Comparison of ENCODE assay signal across 8 cellular contexts in genomic region chr6:108114861-108115597, GRCh38. TPM values are rescaled to one million over a fixed set of nuclear protein-coding genes. Genes with fewer than 3 reads are reported as not detected.
A peak's percentile ranks its signal among the peaks of the same experiment; 100 is the strongest.
DNase-seq lines count a peak whose midpoint lies in the region; ATAC-seq and TF ChIP-seq lines count a peak whose summit lies in the region.

No MANE protein-coding gene starts in this region.

- DNase-seq in activated CD8-positive, alpha-beta T cell treated with anti-CD3 and anti-CD28 coated beads, Interleukin-2, amount 10 ng/mL, durations not matched to agents 7 days and 5 days: peak; percentile 42
- DNase-seq in fibroblast of pulmonary artery (ENCODE audit: low read depth) (peak; percentile 82), neural crest cell (ENCODE audit: low read depth, low spot score) (peak; percentile 57), NCI-H2196 (lab: John Stamatoyannopoulos, UW; ENCODE audit: unreplicated experiment) (no peak), NK-92 (lab: John Stamatoyannopoulos, UW; ENCODE audit: unreplicated experiment) (no peak)

- H4K20me1 ChIP-seq in BLaER1: peaks cover 66% of the 10 kb centered on the region

- H3K4me3 ChIP-seq in BLaER1 (peak overlapping the region; percentile 38; the same call in 1 of the 2 replicates), fibroblast of pulmonary artery (replicated peaks; ENCODE audit: low read depth, low read length) (peak overlapping the region; percentile 52)

- no peaks in the 10 kb centered on the region for H3K36me3 ChIP-seq in BLaER1

- H3K4me2 ChIP-seq in BLaER1: peak overlapping the region; percentile 28

- POLR2A ChIA-PET in activated CD8-positive, alpha-beta T cell treated with anti-CD3 and anti-CD28 coated beads, Interleukin-2, amount 10 ng/mL, durations not matched to agents 7 days and 5 days (lab: Charles Lee): no interaction called here

- peak overlapping the region; percentile 80 to 88 (median 84) for H3K27ac Mint-ChIP-seq in IgD-negative memory B cell
- peak overlapping the region; percentile 16 for H3K27ac Mint-ChIP-seq in activated CD8-positive, alpha-beta T cell treated with anti-CD3 and anti-CD28 coated beads, Interleukin-2, amount 10 ng/mL, durations not matched to agents 7 days and 5 days
- H3K27ac Mint-ChIP-seq in neural crest cell (ENCODE audit: unreplicated experiment): no peak overlapping the region

- peaks cover 90% of the 10 kb centered on the region for H3K27me3 ChIP-seq in BLaER1

- no peak for ATAC-seq in activated CD8-positive, alpha-beta T cell treated with anti-CD3 and anti-CD28 coated beads, Interleukin-2, amount 10 ng/mL, durations not matched to agents 7 days and 5 days
- ATAC-seq in HG02973 (IDR thresholded peaks at IDR 0.05; ENCODE audit: unreplicated experiment): no peak

- H3K4me1 Mint-ChIP-seq in IgD-negative memory B cell (peaks cover 26 to 44% (median 38%) of the 10 kb centered on the region in 3 donors), neural crest cell (peaks cover 36% of the 10 kb centered on the region)
- H3K4me1 Mint-ChIP-seq in activated CD8-positive, alpha-beta T cell treated with anti-CD3 and anti-CD28 coated beads, Interleukin-2, amount 10 ng/mL, durations not matched to agents 7 days and 5 days (ENCODE audit: low read depth): peaks cover 46% of the 10 kb centered on the region

- H3K27me3 Mint-ChIP-seq in IgD-negative memory B cell (peaks cover 71% of the 10 kb centered on the region), neural crest cell (ENCODE audit: low read depth) (peaks cover 97% of the 10 kb centered on the region)
- H3K27me3 Mint-ChIP-seq in activated CD8-positive, alpha-beta T cell treated with anti-CD3 and anti-CD28 coated beads, Interleukin-2, amount 10 ng/mL, durations not matched to agents 7 days and 5 days (ENCODE audit: low read depth): peaks cover 74% of the 10 kb centered on the region

- H3K36me3 Mint-ChIP-seq in IgD-negative memory B cell (no peaks in the 10 kb centered on the region), neural crest cell (ENCODE audit: low read depth) (no peaks in the 10 kb centered on the region)
- H3K36me3 Mint-ChIP-seq in activated CD8-positive, alpha-beta T cell treated with anti-CD3 and anti-CD28 coated beads, Interleukin-2, amount 10 ng/mL, durations not matched to agents 7 days and 5 days (ENCODE audit: low read depth): no peaks in the 10 kb centered on the region

- H3K27ac ChIP-seq in BLaER1: no peak overlapping the region

- H3K4me3 Mint-ChIP-seq in IgD-negative memory B cell: peak overlapping the region; percentile 70 to 90 (median 86)
- H3K4me3 Mint-ChIP-seq in activated CD8-positive, alpha-beta T cell treated with anti-CD3 and anti-CD28 coated beads, Interleukin-2, amount 10 ng/mL, durations not matched to agents 7 days and 5 days: peak overlapping the region; percentile 70
- peak overlapping the region; percentile 64 for H3K4me3 Mint-ChIP-seq in neural crest cell

- H3K4me1 ChIP-seq in BLaER1: peaks cover 38% of the 10 kb centered on the region

- H3K9ac ChIP-seq in BLaER1: no peak overlapping the region

- CTCF ChIA-PET in activated CD8-positive, alpha-beta T cell treated with anti-CD3 and anti-CD28 coated beads, Interleukin-2, amount 10 ng/mL, durations not matched to agents 7 days and 5 days (lab: Charles Lee): interaction anchor here (0.5 to 4.2 kb wide), 8 partner anchors 10 to 377 kb away, joined by 3 to 68 read pairs (median 4); no protein-coding TSS in a partner anchor

- no peaks in the 10 kb centered on the region for H3K9me3 ChIP-seq in BLaER1

- H3K9me3 Mint-ChIP-seq in IgD-negative memory B cell (no peaks in the 10 kb centered on the region), neural crest cell (no peaks in the 10 kb centered on the region)
- no peaks in the 10 kb centered on the region for H3K9me3 Mint-ChIP-seq in activated CD8-positive, alpha-beta T cell treated with anti-CD3 and anti-CD28 coated beads, Interleukin-2, amount 10 ng/mL, durations not matched to agents 7 days and 5 days (ENCODE audit: insufficient read depth)

- TF ChIP-seq CTCF in fibroblast of pulmonary artery (IDR thresholded peaks at IDR 0.05; ENCODE audit: low read length, missing control alignments): peak; percentile 22
- TF ChIP-seq CTCF in neural crest cell (conservative IDR thresholded peaks at IDR 0.05): peak; percentile 57

RNA-seq across cellular contexts. Expression of gene OSTM1, which starts 40.5 kb away (rescaled TPM):
- 29.9 TPM for polyA plus RNA-seq in IgD-negative memory B cell
- total RNA-seq in activated CD8-positive, alpha-beta T cell treated with anti-CD3 and anti-CD28 coated beads, Interleukin-2, amount 10 ng/mL, durations not matched to agents 7 days and 5 days: 10 to 100 TPM; 25.2 to 25.5 TPM
- total RNA-seq in neural crest cell: 19.9 and 20.4 TPM in 2 replicates

RNA-seq across cellular contexts. Expression of gene NR2E1, which starts 50.8 kb away (rescaled TPM):
- polyA plus RNA-seq in IgD-negative memory B cell: not detected
- not detected for total RNA-seq in activated CD8-positive, alpha-beta T cell treated with anti-CD3 and anti-CD28 coated beads, Interleukin-2, amount 10 ng/mL, durations not matched to agents 7 days and 5 days
- not detected in 2 replicates for total RNA-seq in neural crest cell

Comparison
In these comparisons a context has a peak if more than half of its experiments do, and no peak if none do; other contexts are left out.
1. DNase-seq: peak in activated CD8-positive, alpha-beta T cell treated with anti-CD3 and anti-CD28 coated beads, Interleukin-2, amount 10 ng/mL, durations not matched to agents 7 days and 5 days (single experiment), fibroblast of pulmonary artery (single experiment) and neural crest cell (single experiment); none in NCI-H2196 (single experiment) and NK-92 (single experiment).
2. Peak in every context shown above with its lines, with median percentiles within 50 percentile points of each other: H3K4me3 Mint-ChIP-seq.